Comparison of ENCODE assay signal across 1 cellular context in the genomic region with DNA sequence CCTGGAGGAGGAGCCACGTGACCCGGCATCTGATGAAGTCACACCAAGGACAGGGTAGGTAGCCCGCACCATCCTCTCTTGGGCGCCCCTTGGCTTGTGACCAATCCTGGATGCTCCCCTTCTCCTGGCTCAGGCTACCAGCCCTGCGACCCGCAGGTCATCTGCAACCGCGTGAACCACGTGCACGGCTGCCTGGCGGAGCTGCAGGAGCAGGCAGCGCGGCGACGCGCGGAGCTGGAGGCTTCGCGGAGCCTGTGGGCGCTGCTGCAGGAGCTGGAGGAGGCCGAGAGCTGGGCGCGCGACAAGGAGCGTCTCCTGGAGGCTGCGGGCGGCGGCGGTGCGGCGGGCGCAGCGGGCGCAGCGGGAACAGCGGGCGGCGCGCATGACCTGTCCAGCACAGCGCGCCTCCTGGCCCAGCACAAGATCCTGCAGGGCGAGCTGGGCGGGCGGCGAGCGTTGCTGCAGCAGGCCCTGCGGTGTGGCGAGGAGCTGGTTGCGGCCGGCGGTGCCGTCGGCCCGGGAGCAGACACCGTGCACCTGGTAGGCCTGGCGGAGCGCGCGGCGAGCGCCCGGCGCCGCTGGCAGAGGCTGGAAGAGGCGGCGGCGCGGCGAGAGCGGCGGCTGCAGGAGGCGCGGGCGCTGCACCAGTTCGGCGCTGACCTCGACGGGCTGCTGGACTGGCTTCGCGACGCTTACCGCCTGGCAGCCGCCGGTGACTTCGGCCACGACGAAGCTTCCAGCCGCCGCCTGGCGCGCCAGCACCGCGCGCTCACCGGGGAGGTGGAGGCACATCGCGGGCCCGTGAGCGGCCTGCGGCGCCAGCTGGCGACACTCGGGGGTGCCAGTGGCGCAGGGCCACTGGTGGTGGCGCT.
TF ChIP-seq lines count a peak whose summit lies in the region.

No MANE protein-coding gene starts in this region.

TF ChIP-seq in K562, 482 proteins besides CTCF, POLR2A, EP300 and RAD21:
- TF ChIP-seq E2F6 (IDR thresholded peaks at IDR 0.05; ENCODE audit: borderline replicate concordance in 1 of 2, extremely low read depth in 1 of 2, insufficient read depth in 1 of 2, insufficient read length in 1 of 2, low read depth in 1 of 2, low read length in 1 of 2, poor library complexity in 1 of 2, severe bottlenecking in 1 of 2) (peak in 1 of 2 experiments; percentile 10), ZBTB33 (CRISPR knock-in tag; IDR thresholded peaks at IDR 0.05) (peak; percentile 88), USF1 (CRISPR knock-in tag; IDR thresholded peaks at IDR 0.05) (0 out of 2 replicates have a peak, but pooled peaks have one; percentile 4), USF2 (CRISPR knock-in tag; IDR thresholded peaks at IDR 0.05) (peak; percentile 35), ZFP36 (IDR thresholded peaks at IDR 0.05; ENCODE audit: low read depth, low read length, partially characterized antibody) (peak; percentile 40), RBFOX2 (IDR thresholded peaks at IDR 0.05; ENCODE audit: low read depth, low read length) (no peak)
- TF ChIP-seq, protein P1, sequence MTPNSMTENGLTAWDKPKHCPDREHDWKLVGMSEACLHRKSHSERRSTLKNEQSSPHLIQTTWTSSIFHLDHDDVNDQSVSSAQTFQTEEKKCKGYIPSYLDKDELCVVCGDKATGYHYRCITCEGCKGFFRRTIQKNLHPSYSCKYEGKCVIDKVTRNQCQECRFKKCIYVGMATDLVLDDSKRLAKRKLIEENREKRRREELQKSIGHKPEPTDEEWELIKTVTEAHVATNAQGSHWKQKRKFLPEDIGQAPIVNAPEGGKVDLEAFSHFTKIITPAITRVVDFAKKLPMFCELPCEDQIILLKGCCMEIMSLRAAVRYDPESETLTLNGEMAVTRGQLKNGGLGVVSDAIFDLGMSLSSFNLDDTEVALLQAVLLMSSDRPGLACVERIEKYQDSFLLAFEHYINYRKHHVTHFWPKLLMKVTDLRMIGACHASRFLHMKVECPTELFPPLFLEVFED (CRISPR knock-in tag; conservative IDR thresholded peaks at IDR 0.05): no peak
